27 cellular contexts compared by ENCODE assay signal in genomic region chr15:68561146-68561545, GRCh38. TPM values are rescaled to one million over a fixed set of nuclear protein-coding genes. Genes with fewer than 3 reads are reported as not detected.
A peak's percentile ranks its signal among the peaks of the same experiment; 100 is the strongest.
DNase-seq lines count a peak whose midpoint lies in the region; ATAC-seq, FAIRE-seq and TF ChIP-seq lines count a peak whose summit lies in the region.
"Had no signal": no experiment of that assay in that cellular context is flagged by ENCODE, and none has a peak within 500 bp of the region (broad histone marks: within the 10 kb centered on the region; RNA-seq: fewer than 3 reads in every experiment).

No MANE protein-coding gene starts in this region.

- H3K27ac ChIP-seq in Peyer's patch (no peak overlapping the region), kidney (ENCODE audit: low read depth in 2 of 2, low read length in 2 of 2) (no peak overlapping the region), brain microvascular endothelial cell (no peak overlapping the region), SJCRH30 (no peak overlapping the region)
- H3K27ac ChIP-seq: hepatocyte, PC-9, prostate gland had no signal

- BruUV-seq in MCF 10A (replicated peaks; lab: Mats Ljungman, UMichigan): no TSS peak

- H3K27me3 ChIP-seq in Peyer's patch (peaks cover 0 to 5% of the 10 kb centered on the region in 2 donors), brain microvascular endothelial cell (replicated peaks) (no peaks in the 10 kb centered on the region), SJCRH30 (peaks cover 9% of the 10 kb centered on the region)
- H3K27me3 ChIP-seq: hepatocyte had no signal

- TF ChIP-seq POLR2A in Peyer's patch (IDR thresholded peaks at IDR 0.05): no peak

- TF ChIP-seq CTCF in Peyer's patch (IDR thresholded peaks at IDR 0.05) (no peak), kidney (IDR thresholded peaks at IDR 0.05; ENCODE audit: borderline replicate concordance, extremely low read depth, insufficient read depth) (no peak), MCF 10A (IDR thresholded peaks at IDR 0.05; ENCODE audit: unreplicated experiment) (no peak), brain microvascular endothelial cell (IDR thresholded peaks at IDR 0.05; ENCODE audit: low read depth, low read length, missing control alignments) (no peak)

- CTCF ChIA-PET in MCF 10A (lab: Yijun Ruan, JAX): interaction anchor here (0.6 to 6.6 kb wide), 15 partner anchors 9 to 367 kb away, joined by 3 to 105 read pairs (median 6); no protein-coding TSS in a partner anchor

- H3K4me1 Mint-ChIP-seq in MCF 10A (ENCODE audit: insufficient read depth, unreplicated experiment): peaks cover 6% of the 10 kb centered on the region

- intact Hi-C loops in cardiac septum (cut with DNase I) (no loop called here), Right ventricle myocardium superior (cut with DNase I) (no loop called here), kidney (cut with DNase I) (no loop called here), MCF 10A (cut with micrococcal nuclease) (no loop called here)

- peaks cover 0 to 15% (median 3%) of the 10 kb centered on the region in 4 donors for H3K4me1 ChIP-seq in Peyer's patch
- peaks cover 0 to 4% of the 10 kb centered on the region in 2 donors for H3K4me1 ChIP-seq in kidney (ENCODE audit: control insufficient read depth in 1 of 2, insufficient read depth in 1 of 2, low read depth in 1 of 2, low read length in 2 of 2)
- H3K4me1 ChIP-seq in SJCRH30: no peaks in the 10 kb centered on the region
- H3K4me1 ChIP-seq: prostate gland had no signal

- no peak for FAIRE-seq in kidney (lab: Jason Lieb, UNC)
- FAIRE-seq: A204.1, frontal cortex had no signal

- H3K4me3 Mint-ChIP-seq in MCF 10A (ENCODE audit: unreplicated experiment): no peak overlapping the region

- ATAC-seq in Right ventricle myocardium superior (ENCODE audit: poor library complexity): no peak
- ATAC-seq: activated T-helper 17 cell treated with anti-CD3 and anti-CD28 coated beads, Interleukin-2, amount 50 U/mL, for 72 hours; CD8-positive, alpha-beta T cell; left cardiac atrium; sciatic nerve; WTC11 had no signal

- DNase-seq in cardiac septum (ENCODE audit: low spot score) (peak; percentile 60), Right ventricle myocardium superior (no peak), Peyer's patch (peak in 2 of 3 donors; percentile 18 to 34), kidney (peak; percentile 50), MCF 10A (ENCODE audit: unreplicated experiment) (no peak), brain microvascular endothelial cell (no peak), SJCRH30 (no peak), COLO668 (lab: John Stamatoyannopoulos, UW; ENCODE audit: unreplicated experiment) (no peak)
- DNase-seq: activated naive CD4-positive, alpha-beta T cell treated with anti-CD3 and anti-CD28 coated beads, Interleukin-2, amount 50 U/mL, for 16 hours; dermis blood vessel endothelial cell; H7; left cardiac atrium; NCI-H187; PC-9; SHP77 treated with DMSO at 0.1 percent for 48 hours; stimulated activated CD4-positive, alpha-beta T cell treated with anti-CD3 and anti-CD28 coated beads, Interleukin-15, amount 100 ng/mL, for 24 hours; stimulated activated naive CD4-positive, alpha-beta T cell; SW 1271 had no signal

- H3K36me3 ChIP-seq in Peyer's patch: no peaks in the 10 kb centered on the region
- H3K36me3 ChIP-seq in kidney (ENCODE audit: control insufficient read depth in 1 of 2, insufficient read depth in 2 of 2, low read length in 2 of 2): no peaks in the 10 kb centered on the region
- no peaks in the 10 kb centered on the region for H3K36me3 ChIP-seq in brain microvascular endothelial cell (replicated peaks)
- no peaks in the 10 kb centered on the region for H3K36me3 ChIP-seq in SJCRH30
- H3K36me3 ChIP-seq: prostate gland had no signal

- in situ Hi-C loops in brain microvascular endothelial cell (cut with HindIII; ENCODE audit: low pct_ligation_motif_present, low sequenced_read_pairs): no loop called here

- POLR2A ChIA-PET in MCF 10A (lab: Yijun Ruan, JAX): no interaction called here

- H3K9me3 ChIP-seq in Peyer's patch (no peaks in the 10 kb centered on the region), kidney (ENCODE audit: control insufficient read depth in 1 of 2, low read length in 2 of 2) (no peaks in the 10 kb centered on the region), SJCRH30 (replicated peaks) (no peaks in the 10 kb centered on the region)
- H3K9me3 ChIP-seq: prostate gland had no signal

- H3K36me3 Mint-ChIP-seq in MCF 10A (ENCODE audit: insufficient read depth, unreplicated experiment): no peaks in the 10 kb centered on the region
- H3K36me3 Mint-ChIP-seq: CD8-positive, alpha-beta T cell; memory B cell; WTC11 had no signal

- no peak overlapping the region for H3K4me3 ChIP-seq in Peyer's patch
- no peak overlapping the region for H3K4me3 ChIP-seq in kidney (ENCODE audit: low read length in 2 of 2)
- H3K4me3 ChIP-seq in brain microvascular endothelial cell (ENCODE audit: low read depth, low read length): no peak overlapping the region
- H3K4me3 ChIP-seq in SJCRH30: no peak overlapping the region
- H3K4me3 ChIP-seq: hepatocyte, PC-9, prostate gland had no signal

- no peak overlapping the region for H3K27ac Mint-ChIP-seq in MCF 10A (ENCODE audit: low read depth, unreplicated experiment)
- H3K27ac Mint-ChIP-seq: activated T-helper 17 cell treated with anti-CD3 and anti-CD28 coated beads, Interleukin-2, amount 50 U/mL, for 72 hours; CD8-positive, alpha-beta T cell; memory B cell; WTC11 had no signal

- no peaks in the 10 kb centered on the region for H3K27me3 Mint-ChIP-seq in MCF 10A (ENCODE audit: insufficient read depth, unreplicated experiment)

- H3K9me3 Mint-ChIP-seq in MCF 10A (ENCODE audit: unreplicated experiment): no peaks in the 10 kb centered on the region
- H3K9me3 Mint-ChIP-seq: activated T-helper 17 cell treated with anti-CD3 and anti-CD28 coated beads, Interleukin-2, amount 50 U/mL, for 72 hours; CD8-positive, alpha-beta T cell; memory B cell; WTC11 had no signal

- H3K9ac ChIP-seq in kidney (ENCODE audit: low read length in 2 of 2): no peak overlapping the region

RNA-seq across cellular contexts. Expression of gene CORO2B, which starts 17.6 kb away (rescaled TPM):
- 2.7 TPM for total RNA-seq in cardiac septum
- 6.6 TPM for total RNA-seq in Right ventricle myocardium superior
- total RNA-seq in Peyer's patch: 1 to 10 TPM in 3 of 4 donors, under 1 TPM in 1; 0.70 to 9.1 (median 1.7) TPM
- total RNA-seq in kidney: 7.9 TPM
- 9.0 TPM for polyA plus RNA-seq in kidney (ENCODE audit: insufficient read depth, low read depth, low replicate concordance)
- total RNA-seq in MCF 10A (2022): 0.47 and 0.79 TPM in 2 replicates
- total RNA-seq in SJCRH30 (2014; rRNA removed; shearing (Covaris generic)): not detected in 2 replicates

Comparison
In these comparisons a context has a peak if more than half of its experiments do, and no peak if none do; other contexts are left out.
1. DNase-seq: peak in cardiac septum (single experiment), Peyer's patch (2 of 3) and kidney (single experiment); none in Right ventricle myocardium superior (single experiment), MCF 10A (single experiment), brain microvascular endothelial cell (single experiment), SJCRH30 (0 of 2) and COLO668 (single experiment).